Comparison of ENCODE assay signal across 15 cellular contexts in genomic region chr6:167319856-167320733, GRCh38. TPM values are rescaled to one million over a fixed set of nuclear protein-coding genes. Genes with fewer than 3 reads are reported as not detected.
DNase-seq lines count a peak whose midpoint lies in the region; ATAC-seq, FAIRE-seq and TF ChIP-seq lines count a peak whose summit lies in the region.
"Not testable (repeated sequence)": the region's sequence is repeated elsewhere in the genome, so short reads cannot be mapped to it uniquely, and the experiment has no call there.
"Had no signal": no experiment of that assay in that cellular context is flagged by ENCODE, and none has a peak within 500 bp of the region (broad histone marks: within the 10 kb centered on the region; RNA-seq: fewer than 3 reads in every experiment).

No MANE protein-coding gene starts in this region.

- intact Hi-C loops in HCT116 (cut with micrococcal nuclease); right lobe of liver (cut with DNase I): not testable (repeated sequence)

- H3K4me1 Mint-ChIP-seq in astrocyte (ENCODE audit: low read depth, unreplicated experiment) = peaks cover 14% of the 10 kb centered on the region

- not testable (repeated sequence) for H3K9ac ChIP-seq in HCT116 (ENCODE audit: low read length); astrocyte (ENCODE audit: low read length)

- BruUV-seq in HCT116 (replicated peaks; lab: Mats Ljungman, UMichigan) = not testable (repeated sequence)

- H3K27me3 ChIP-seq in HCT116 (ENCODE audit: insufficient read depth, low read length) = peaks cover 45% of the 10 kb centered on the region
- H3K27me3 ChIP-seq in astrocyte (ENCODE audit: insufficient read depth, low read length); foreskin keratinocyte; right lobe of liver; small intestine (ENCODE audit: control insufficient read depth in 2 of 2, insufficient read depth in 2 of 2, low read length in 2 of 2): not testable (repeated sequence)

- not testable (repeated sequence) for H3K36me3 Mint-ChIP-seq in astrocyte (ENCODE audit: low read depth, unreplicated experiment)

- FAIRE-seq in RCC 7860 (lab: Jason Lieb, UNC) = peak; percentile 98
- not testable (repeated sequence) for FAIRE-seq in astrocyte (lab: Jason Lieb, UNC); small intestine (lab: Jason Lieb, UNC)

- not testable (repeated sequence) for H3K4me3 ChIP-seq in HCT116 (replicated peaks in 1 of 2; ENCODE audit: low read depth in 1 of 2, low read length in 2 of 2); astrocyte (ENCODE audit: insufficient read depth, low read depth, low read length); right lobe of liver; small intestine (ENCODE audit: low read depth in 1 of 2, low read length in 2 of 2)

- POLR2A ChIA-PET in HCT116 (lab: Charles Lee) = not testable (repeated sequence)

- not testable (repeated sequence) for H3K4me3 Mint-ChIP-seq in astrocyte (ENCODE audit: unreplicated experiment)

- H3K36me3 ChIP-seq in HCT116 (ENCODE audit: control insufficient read depth in 1 of 2, insufficient read depth in 2 of 2, low read length in 2 of 2); astrocyte (ENCODE audit: insufficient read depth, low read length); right lobe of liver; small intestine (ENCODE audit: control insufficient read depth in 2 of 2, insufficient read depth in 2 of 2, low read length in 2 of 2): not testable (repeated sequence)

- TF ChIP-seq POLR2A in HCT116 (IDR thresholded peaks at IDR 0.05; ENCODE audit: borderline replicate concordance, extremely low read depth, insufficient read depth, insufficient read length); right lobe of liver (IDR thresholded peaks at IDR 0.05): not testable (repeated sequence)

- ATAC-seq in HCT116 = peak; percentile 94
- ATAC-seq in foreskin keratinocyte = peak; percentile 64
- peak; percentile 61 to 97 (median 79) for ATAC-seq in right lobe of liver

- 60% methylated on average over 2 of the region's 32 CpGs for WGBS in right lobe of liver (ENCODE audit: insufficient coverage, low coverage, low lambda C conversion rate, missing lambda C conversion rate)
- WGBS in small intestine, 3 donors = 56 to 71% methylated on average over 23 to 31 of the region's 32 CpGs; no CpG with 5 or more reads in 1 of the 3 donors

- not testable (repeated sequence) for H3K4me1 ChIP-seq in HCT116 (ENCODE audit: control insufficient read depth in 1 of 2, insufficient read depth in 2 of 2, low read length in 2 of 2); astrocyte (ENCODE audit: insufficient read depth, low read length); foreskin keratinocyte; right lobe of liver; small intestine (ENCODE audit: control insufficient read depth in 2 of 2, insufficient read depth in 1 of 2, low read depth in 1 of 2, low read length in 1 of 2)

- not testable (repeated sequence) for H3K9me3 ChIP-seq in HCT116 (ENCODE audit: control insufficient read depth in 1 of 2, insufficient read depth in 1 of 2, low read depth in 1 of 2, low read length in 2 of 2); astrocyte (ENCODE audit: insufficient read depth, low read depth, low read length); right lobe of liver; small intestine (ENCODE audit: control insufficient read depth, low read depth)

- not testable (repeated sequence) for H3K9me2 ChIP-seq in HCT116 (ENCODE audit: insufficient read depth)

- TF ChIP-seq RAD21 in HCT116 (IDR thresholded peaks at IDR 0.05; ENCODE audit: low read depth) = not testable (repeated sequence)

- H3K9me3 Mint-ChIP-seq in astrocyte (ENCODE audit: unreplicated experiment) = not testable (repeated sequence)

- H3K27ac ChIP-seq in HCT116 (ENCODE audit: low read depth, low read length); foreskin keratinocyte; right lobe of liver; small intestine (ENCODE audit: low read depth in 1 of 2, low read length in 1 of 2): not testable (repeated sequence)
- peak overlapping the region; percentile 42 for H3K27ac ChIP-seq in astrocyte (ENCODE audit: low read depth, low read length)

- CTCF ChIA-PET in HCT116 (lab: Charles Lee) = not testable (repeated sequence)

- peak overlapping the region; percentile 47 for H3K27ac Mint-ChIP-seq in astrocyte (ENCODE audit: unreplicated experiment)

- H3K4me2 ChIP-seq in HCT116 (ENCODE audit: low read length); astrocyte (ENCODE audit: low read length): not testable (repeated sequence)

- not testable (repeated sequence) for H4K20me1 ChIP-seq in HCT116 (ENCODE audit: insufficient read depth); astrocyte (ENCODE audit: insufficient read depth, low read length)

- RAD21 ChIA-PET in HCT116 (lab: Charles Lee; ENCODE audit: low non-redundant PET in 1 of 2, low total read pairs in 2 of 2, uncharacterized antibody in 2 of 2, unreplicated experiment in 2 of 2) = not testable (repeated sequence)

- H2AFZ ChIP-seq in HCT116 (ENCODE audit: low read depth, low read length, poor library complexity, severe bottlenecking); astrocyte (ENCODE audit: low read depth, low read length): not testable (repeated sequence)

- DNase-seq in COLO668 (lab: John Stamatoyannopoulos, UW; ENCODE audit: unreplicated experiment) (peak; percentile 51), NCI-H226 (peak; percentile 55), RCC 7860 (ENCODE audit: low spot score) (peak; percentile 75), astrocyte (ENCODE audit: low read depth) (peak; percentile 58), small intestine (peak; percentile 47)
- DNase-seq in HCT116 (ENCODE audit: low read depth, low spot score); foreskin keratinocyte; right lobe of liver: not testable (repeated sequence)

- H3K27me3 Mint-ChIP-seq in astrocyte (ENCODE audit: low read depth, unreplicated experiment) = peaks cover 18% of the 10 kb centered on the region

- H3K79me2 ChIP-seq in HCT116 (ENCODE audit: insufficient read depth, low read length); astrocyte (ENCODE audit: insufficient read depth, low read length): not testable (repeated sequence)

- TF ChIP-seq CTCF in HCT116 (IDR thresholded peaks at IDR 0.05 in 2 of 3, conservative IDR thresholded peaks at IDR 0.05 in 1 of 3; ENCODE audit: borderline replicate concordance in 1 of 3, insufficient read depth in 1 of 3, low read depth in 2 of 3, low read length in 2 of 3); astrocyte (IDR thresholded peaks at IDR 0.05; ENCODE audit: insufficient read depth, low read depth, low read length); foreskin keratinocyte (conservative IDR thresholded peaks at IDR 0.05); right lobe of liver (IDR thresholded peaks at IDR 0.05): not testable (repeated sequence)

TF ChIP-seq in HCT116, 20 proteins besides CTCF, POLR2A, EP300 and RAD21:
- TF ChIP-seq FOSL1 (IDR thresholded peaks at IDR 0.05; ENCODE audit: low read depth) = peak; percentile 36; the same call in 1 of the 2 replicates
TF ChIP-seq in HCT116: peak in this region for 1; not testable (repeated sequence) for 19.

RNA-seq across cellular contexts. Expression of gene TTLL2, which starts 4.8 kb away (rescaled TPM):
- total RNA-seq in HCT116 (2021; ENCODE audit: unreplicated experiment) (not detected), astrocyte (not detected in 2 replicates), foreskin keratinocyte (not detected in 2 replicates), right lobe of liver (not detected)
- polyA plus RNA-seq in HCT116 (2012) = 0.10 TPM in 1 of 2 replicates, not detected in the other
- polyA plus RNA-seq in foreskin keratinocyte (not detected in 2 replicates), small intestine (not detected)
- total RNA-seq: A673; CD8-positive, alpha-beta T cell; H4; HFFc6; IMR-90; NCI-H460; SJSA1 had no signal
- polyA plus RNA-seq: IMR-90 had no signal

RNA-seq across cellular contexts. Expression of gene UNC93A, which starts 29.0 kb away (rescaled TPM):
- total RNA-seq in HCT116 (2021; ENCODE audit: unreplicated experiment) (not detected), astrocyte (not detected in 2 replicates), foreskin keratinocyte (not detected in 2 replicates), right lobe of liver (10 to 100 TPM in 1 of 6 experiments, 1 to 10 TPM in 5; 1.4 to 15.8 (median 4.9) TPM)
- polyA plus RNA-seq in HCT116 (2012) = not detected in 2 replicates
- polyA plus RNA-seq in foreskin keratinocyte (not detected in 2 replicates), small intestine (10 to 100 TPM in 1 of 3 donors, 1 to 10 TPM in 2; 2.7 to 33.8 (median 3.0) TPM)
- total RNA-seq: A673; CD8-positive, alpha-beta T cell; H4; HFFc6; IMR-90; NCI-H460; SJSA1 had no signal
- polyA plus RNA-seq: IMR-90 had no signal
